1 cellular context compared by ENCODE assay signal in the genomic region with DNA sequence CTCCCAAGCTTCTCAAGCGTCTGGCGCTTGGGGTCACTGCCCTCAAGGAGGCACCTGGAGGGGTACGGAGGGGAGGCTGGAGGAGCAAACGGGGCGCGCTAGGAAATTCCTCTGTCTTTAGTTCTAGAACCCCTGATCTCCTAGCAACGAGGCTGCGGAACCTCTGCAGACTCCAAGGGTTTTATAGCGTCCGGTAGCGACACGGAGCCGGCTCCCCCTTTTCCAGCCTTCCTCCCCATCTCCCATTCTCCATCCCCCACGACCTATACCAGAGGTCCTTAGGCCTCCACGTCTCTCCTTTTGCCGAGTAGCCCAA.
A peak's percentile ranks its signal among the peaks of the same experiment; 100 is the strongest.
TF ChIP-seq lines count a peak whose summit lies in the region.

No MANE protein-coding gene starts in this region.

TF ChIP-seq in WTC11, 78 proteins besides CTCF, POLR2A, EP300 and RAD21 (continued from another document):
- TF ChIP-seq, protein P1, sequence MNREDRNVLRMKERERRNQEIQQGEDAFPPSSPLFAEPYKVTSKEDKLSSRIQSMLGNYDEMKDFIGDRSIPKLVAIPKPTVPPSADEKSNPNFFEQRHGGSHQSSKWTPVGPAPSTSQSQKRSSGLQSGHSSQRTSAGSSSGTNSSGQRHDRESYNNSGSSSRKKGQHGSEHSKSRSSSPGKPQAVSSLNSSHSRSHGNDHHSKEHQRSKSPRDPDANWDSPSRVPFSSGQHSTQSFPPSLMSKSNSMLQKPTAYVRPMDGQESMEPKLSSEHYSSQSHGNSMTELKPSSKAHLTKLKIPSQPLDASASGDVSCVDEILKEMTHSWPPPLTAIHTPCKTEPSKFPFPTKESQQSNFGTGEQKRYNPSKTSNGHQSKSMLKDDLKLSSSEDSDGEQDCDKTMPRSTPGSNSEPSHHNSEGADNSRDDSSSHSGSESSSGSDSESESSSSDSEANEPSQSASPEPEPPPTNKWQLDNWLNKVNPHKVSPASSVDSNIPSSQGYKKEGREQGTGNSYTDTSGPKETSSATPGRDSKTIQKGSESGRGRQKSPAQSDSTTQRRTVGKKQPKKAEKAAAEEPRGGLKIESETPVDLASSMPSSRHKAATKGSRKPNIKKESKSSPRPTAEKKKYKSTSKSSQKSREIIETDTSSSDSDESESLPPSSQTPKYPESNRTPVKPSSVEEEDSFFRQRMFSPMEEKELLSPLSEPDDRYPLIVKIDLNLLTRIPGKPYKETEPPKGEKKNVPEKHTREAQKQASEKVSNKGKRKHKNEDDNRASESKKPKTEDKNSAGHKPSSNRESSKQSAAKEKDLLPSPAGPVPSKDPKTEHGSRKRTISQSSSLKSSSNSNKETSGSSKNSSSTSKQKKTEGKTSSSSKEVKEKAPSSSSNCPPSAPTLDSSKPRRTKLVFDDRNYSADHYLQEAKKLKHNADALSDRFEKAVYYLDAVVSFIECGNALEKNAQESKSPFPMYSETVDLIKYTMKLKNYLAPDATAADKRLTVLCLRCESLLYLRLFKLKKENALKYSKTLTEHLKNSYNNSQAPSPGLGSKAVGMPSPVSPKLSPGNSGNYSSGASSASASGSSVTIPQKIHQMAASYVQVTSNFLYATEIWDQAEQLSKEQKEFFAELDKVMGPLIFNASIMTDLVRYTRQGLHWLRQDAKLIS (CRISPR knock-in tag; IDR thresholded peaks at IDR 0.05; ENCODE audit: borderline replicate concordance): no peak
- TF ChIP-seq, protein P2, sequence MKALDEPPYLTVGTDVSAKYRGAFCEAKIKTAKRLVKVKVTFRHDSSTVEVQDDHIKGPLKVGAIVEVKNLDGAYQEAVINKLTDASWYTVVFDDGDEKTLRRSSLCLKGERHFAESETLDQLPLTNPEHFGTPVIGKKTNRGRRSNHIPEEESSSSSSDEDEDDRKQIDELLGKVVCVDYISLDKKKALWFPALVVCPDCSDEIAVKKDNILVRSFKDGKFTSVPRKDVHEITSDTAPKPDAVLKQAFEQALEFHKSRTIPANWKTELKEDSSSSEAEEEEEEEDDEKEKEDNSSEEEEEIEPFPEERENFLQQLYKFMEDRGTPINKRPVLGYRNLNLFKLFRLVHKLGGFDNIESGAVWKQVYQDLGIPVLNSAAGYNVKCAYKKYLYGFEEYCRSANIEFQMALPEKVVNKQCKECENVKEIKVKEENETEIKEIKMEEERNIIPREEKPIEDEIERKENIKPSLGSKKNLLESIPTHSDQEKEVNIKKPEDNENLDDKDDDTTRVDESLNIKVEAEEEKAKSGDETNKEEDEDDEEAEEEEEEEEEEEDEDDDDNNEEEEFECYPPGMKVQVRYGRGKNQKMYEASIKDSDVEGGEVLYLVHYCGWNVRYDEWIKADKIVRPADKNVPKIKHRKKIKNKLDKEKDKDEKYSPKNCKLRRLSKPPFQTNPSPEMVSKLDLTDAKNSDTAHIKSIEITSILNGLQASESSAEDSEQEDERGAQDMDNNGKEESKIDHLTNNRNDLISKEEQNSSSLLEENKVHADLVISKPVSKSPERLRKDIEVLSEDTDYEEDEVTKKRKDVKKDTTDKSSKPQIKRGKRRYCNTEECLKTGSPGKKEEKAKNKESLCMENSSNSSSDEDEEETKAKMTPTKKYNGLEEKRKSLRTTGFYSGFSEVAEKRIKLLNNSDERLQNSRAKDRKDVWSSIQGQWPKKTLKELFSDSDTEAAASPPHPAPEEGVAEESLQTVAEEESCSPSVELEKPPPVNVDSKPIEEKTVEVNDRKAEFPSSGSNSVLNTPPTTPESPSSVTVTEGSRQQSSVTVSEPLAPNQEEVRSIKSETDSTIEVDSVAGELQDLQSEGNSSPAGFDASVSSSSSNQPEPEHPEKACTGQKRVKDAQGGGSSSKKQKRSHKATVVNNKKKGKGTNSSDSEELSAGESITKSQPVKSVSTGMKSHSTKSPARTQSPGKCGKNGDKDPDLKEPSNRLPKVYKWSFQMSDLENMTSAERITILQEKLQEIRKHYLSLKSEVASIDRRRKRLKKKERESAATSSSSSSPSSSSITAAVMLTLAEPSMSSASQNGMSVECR (CRISPR knock-in tag; IDR thresholded peaks at IDR 0.05; ENCODE audit: borderline replicate concordance): 0 out of 2 replicates have a peak, but pooled peaks have one; percentile 48
- TF ChIP-seq TEAD1 (CRISPR knock-in tag; IDR thresholded peaks at IDR 0.05): no peak
- TF ChIP-seq, protein P3, sequence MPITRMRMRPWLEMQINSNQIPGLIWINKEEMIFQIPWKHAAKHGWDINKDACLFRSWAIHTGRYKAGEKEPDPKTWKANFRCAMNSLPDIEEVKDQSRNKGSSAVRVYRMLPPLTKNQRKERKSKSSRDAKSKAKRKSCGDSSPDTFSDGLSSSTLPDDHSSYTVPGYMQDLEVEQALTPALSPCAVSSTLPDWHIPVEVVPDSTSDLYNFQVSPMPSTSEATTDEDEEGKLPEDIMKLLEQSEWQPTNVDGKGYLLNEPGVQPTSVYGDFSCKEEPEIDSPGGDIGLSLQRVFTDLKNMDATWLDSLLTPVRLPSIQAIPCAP (CRISPR knock-in tag; IDR thresholded peaks at IDR 0.05): no peak
